In genomic region chr6:78492351-78493010, GRCh38 we compare ENCODE assay signal across 14 cellular contexts.
A peak's percentile ranks its signal among the peaks of the same experiment; 100 is the strongest.
DNase-seq lines count a peak whose midpoint lies in the region; TF ChIP-seq lines count a peak whose summit lies in the region.
"Had no signal": no experiment of that assay in that cellular context is flagged by ENCODE, and none has a peak within 500 bp of the region (broad histone marks: within the 10 kb centered on the region; RNA-seq: fewer than 3 reads in every experiment).

No MANE protein-coding gene starts in this region.

- CTCF ChIA-PET in BJ (lab: Yijun Ruan, JAX) = no interaction called here

- TF ChIP-seq CTCF in BJ (IDR thresholded peaks at IDR 0.05; ENCODE audit: insufficient read depth, low read depth, low read length) = no peak

- no peak overlapping the region for H3K4me3 ChIP-seq in BJ (ENCODE audit: low read depth, low read length)
- H3K4me3 ChIP-seq: ovary, SK-N-MC had no signal

- H3K27me3 ChIP-seq in BJ (ENCODE audit: control insufficient read depth, insufficient read depth, low read length) = no peaks in the 10 kb centered on the region
- H3K27me3 ChIP-seq: ovary had no signal

- DNase-seq in BJ (ENCODE audit: low read depth) = peak; percentile 22
- peak; percentile 81 for DNase-seq in LHCN-M2 (ENCODE audit: low read depth)
- DNase-seq in dermis blood vessel endothelial cell = peak; percentile 58
- peak; percentile 75 for DNase-seq in myocyte (ENCODE audit: low read depth)
- DNase-seq in NCI-H69 (lab: John Stamatoyannopoulos, UW) = no peak
- no peak for DNase-seq in NCI-H2029 (lab: John Stamatoyannopoulos, UW)
- no peak for DNase-seq in NCI-H2227 treated with DMSO at 0.1 percent for 48 hours (lab: John Stamatoyannopoulos, UW)
- DNase-seq in NCI-H774 (lab: John Stamatoyannopoulos, UW) = no peak
- DNase-seq: activated CD4-positive, CD25-positive, alpha-beta regulatory T cell treated with anti-CD3 and anti-CD28 coated beads, Interleukin-2, amount 50 U/mL, for 72 hours; KBM-7; NCI-H1105; ovary; stimulated activated CD4-positive, alpha-beta T cell treated with anti-CD3 and anti-CD28 coated beads, Interleukin-4, amount 100 ng/mL, for 1 hour had no signal

- POLR2A ChIA-PET in BJ (lab: Charles Lee) = no interaction called here

- no peaks in the 10 kb centered on the region for H3K36me3 ChIP-seq in BJ (ENCODE audit: control insufficient read depth, insufficient read depth, low read length)
- H3K36me3 ChIP-seq: ovary had no signal

Comparison
In these comparisons a context has a peak if more than half of its experiments do, and no peak if none do; other contexts are left out.
1. DNase-seq: peak in BJ (single experiment), LHCN-M2 (single experiment), dermis blood vessel endothelial cell (single experiment) and myocyte (single experiment); none in NCI-H69 (single experiment), NCI-H2029 (single experiment), NCI-H2227 treated with DMSO at 0.1 percent for 48 hours (single experiment) and NCI-H774 (single experiment).